1 cellular context compared by ENCODE assay signal in the genomic region with DNA sequence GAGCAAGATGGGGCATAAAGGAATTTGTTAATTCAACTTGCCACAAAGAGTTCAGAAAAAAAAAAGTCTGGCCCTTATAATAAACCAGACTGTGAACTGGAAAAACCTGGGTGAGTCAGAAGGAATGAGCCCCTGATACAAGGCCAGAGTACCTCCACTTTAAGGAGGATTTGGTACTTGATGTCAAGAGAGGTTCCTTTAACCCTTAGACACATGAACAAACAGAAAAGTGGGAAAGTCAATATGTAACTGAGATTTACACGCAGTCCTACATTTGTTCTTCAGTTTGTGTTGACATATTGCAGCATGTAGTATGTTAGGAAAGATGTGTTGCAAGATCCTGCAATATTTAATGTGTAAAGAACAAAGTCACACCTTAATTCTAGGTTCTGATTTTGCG.
A peak's percentile ranks its signal among the peaks of the same experiment; 100 is the strongest.
TF ChIP-seq lines count a peak whose summit lies in the region.

No MANE protein-coding gene starts in this region.

TF ChIP-seq in HepG2, 621 proteins besides CTCF, POLR2A, EP300 and RAD21 (continued from another document and continues in another):
- TF ChIP-seq, protein P1, sequence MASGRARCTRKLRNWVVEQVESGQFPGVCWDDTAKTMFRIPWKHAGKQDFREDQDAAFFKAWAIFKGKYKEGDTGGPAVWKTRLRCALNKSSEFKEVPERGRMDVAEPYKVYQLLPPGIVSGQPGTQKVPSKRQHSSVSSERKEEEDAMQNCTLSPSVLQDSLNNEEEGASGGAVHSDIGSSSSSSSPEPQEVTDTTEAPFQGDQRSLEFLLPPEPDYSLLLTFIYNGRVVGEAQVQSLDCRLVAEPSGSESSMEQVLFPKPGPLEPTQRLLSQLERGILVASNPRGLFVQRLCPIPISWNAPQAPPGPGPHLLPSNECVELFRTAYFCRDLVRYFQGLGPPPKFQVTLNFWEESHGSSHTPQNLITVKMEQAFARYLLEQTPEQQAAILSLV (CRISPR knock-in tag; IDR thresholded peaks at IDR 0.05; ENCODE audit: borderline replicate concordance): no peak
- TF ChIP-seq NR2F1 (CRISPR knock-in tag; IDR thresholded peaks at IDR 0.05) (peak in 1 of 2 experiments; percentile 27; a peak in 1 of 4 replicates), ZNF883 (CRISPR knock-in tag; IDR thresholded peaks at IDR 0.05; ENCODE audit: not compliant biosample characterization) (no peak), ZFP36L2 (CRISPR knock-in tag; IDR thresholded peaks at IDR 0.05) (no peak), ZNF605 (CRISPR knock-in tag; IDR thresholded peaks at IDR 0.05) (no peak), FOXA3 (CRISPR knock-in tag; IDR thresholded peaks at IDR 0.05) (peak; percentile 95), ZFP37 (CRISPR knock-in tag; IDR thresholded peaks at IDR 0.05; ENCODE audit: borderline replicate concordance) (no peak), HNRNPL (IDR thresholded peaks at IDR 0.05; ENCODE audit: low read depth, low read length) (no peak), MATR3 (CRISPR knock-in tag; IDR thresholded peaks at IDR 0.05) (no peak), ZNF354B (CRISPR knock-in tag; IDR thresholded peaks at IDR 0.05) (no peak), SP4 (CRISPR knock-in tag; IDR thresholded peaks at IDR 0.05) (no peak), BCL6 (CRISPR knock-in tag; IDR thresholded peaks at IDR 0.05) (peak; percentile 51), MED13 (CRISPR knock-in tag; IDR thresholded peaks at IDR 0.05) (no peak), TOE1 (CRISPR knock-in tag; IDR thresholded peaks at IDR 0.05) (no peak), ATF7-NPFF (CRISPR knock-in tag; IDR thresholded peaks at IDR 0.05; ENCODE audit: low read depth) (no peak), ZNF143 (CRISPR knock-in tag; IDR thresholded peaks at IDR 0.05) (no peak), KDM5B (CRISPR knock-in tag; IDR thresholded peaks at IDR 0.05; ENCODE audit: borderline replicate concordance) (no peak), ZFYVE20 (CRISPR knock-in tag; IDR thresholded peaks at IDR 0.05; ENCODE audit: borderline replicate concordance, low read depth) (no peak), IKZF1 (IDR thresholded peaks at IDR 0.05) (no peak), MED1 (CRISPR knock-in tag; IDR thresholded peaks at IDR 0.05) (no peak), RXRA (CRISPR knock-in tag; IDR thresholded peaks at IDR 0.05) (no peak), ZNF10 (CRISPR knock-in tag; IDR thresholded peaks at IDR 0.05; ENCODE audit: borderline replicate concordance, low read depth) (no peak), ZNF263 (CRISPR knock-in tag; IDR thresholded peaks at IDR 0.05) (no peak), ZNF430 (CRISPR knock-in tag; IDR thresholded peaks at IDR 0.05) (no peak)
- TF ChIP-seq, protein P2, sequence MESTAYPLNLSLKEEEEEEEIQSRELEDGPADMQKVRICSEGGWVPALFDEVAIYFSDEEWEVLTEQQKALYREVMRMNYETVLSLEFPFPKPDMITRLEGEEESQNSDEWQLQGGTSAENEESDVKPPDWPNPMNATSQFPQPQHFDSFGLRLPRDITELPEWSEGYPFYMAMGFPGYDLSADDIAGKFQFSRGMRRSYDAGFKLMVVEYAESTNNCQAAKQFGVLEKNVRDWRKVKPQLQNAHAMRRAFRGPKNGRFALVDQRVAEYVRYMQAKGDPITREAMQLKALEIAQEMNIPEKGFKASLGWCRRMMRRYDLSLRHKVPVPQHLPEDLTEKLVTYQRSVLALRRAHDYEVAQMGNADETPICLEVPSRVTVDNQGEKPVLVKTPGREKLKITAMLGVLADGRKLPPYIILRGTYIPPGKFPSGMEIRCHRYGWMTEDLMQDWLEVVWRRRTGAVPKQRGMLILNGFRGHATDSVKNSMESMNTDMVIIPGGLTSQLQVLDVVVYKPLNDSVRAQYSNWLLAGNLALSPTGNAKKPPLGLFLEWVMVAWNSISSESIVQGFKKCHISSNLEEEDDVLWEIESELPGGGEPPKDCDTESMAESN (CRISPR knock-in tag; conservative IDR thresholded peaks at IDR 0.05): no peak
- TF ChIP-seq, protein P3, sequence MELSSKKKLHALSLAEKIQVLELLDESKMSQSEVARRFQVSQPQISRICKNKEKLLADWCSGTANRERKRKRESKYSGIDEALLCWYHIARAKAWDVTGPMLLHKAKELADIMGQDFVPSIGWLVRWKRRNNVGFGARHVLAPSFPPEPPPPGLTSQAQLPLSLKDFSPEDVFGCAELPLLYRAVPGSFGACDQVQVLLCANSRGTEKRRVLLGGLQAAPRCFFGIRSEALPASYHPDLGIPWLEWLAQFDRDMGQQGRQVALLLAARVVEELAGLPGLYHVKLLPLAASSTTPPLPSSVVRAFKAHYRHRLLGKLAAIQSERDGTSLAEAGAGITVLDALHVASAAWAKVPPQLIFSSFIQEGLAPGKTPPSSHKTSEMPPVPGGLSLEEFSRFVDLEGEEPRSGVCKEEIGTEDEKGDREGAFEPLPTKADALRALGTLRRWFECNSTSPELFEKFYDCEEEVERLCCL (CRISPR knock-in tag; IDR thresholded peaks at IDR 0.05; ENCODE audit: borderline replicate concordance): no peak
- TF ChIP-seq, protein P4, sequence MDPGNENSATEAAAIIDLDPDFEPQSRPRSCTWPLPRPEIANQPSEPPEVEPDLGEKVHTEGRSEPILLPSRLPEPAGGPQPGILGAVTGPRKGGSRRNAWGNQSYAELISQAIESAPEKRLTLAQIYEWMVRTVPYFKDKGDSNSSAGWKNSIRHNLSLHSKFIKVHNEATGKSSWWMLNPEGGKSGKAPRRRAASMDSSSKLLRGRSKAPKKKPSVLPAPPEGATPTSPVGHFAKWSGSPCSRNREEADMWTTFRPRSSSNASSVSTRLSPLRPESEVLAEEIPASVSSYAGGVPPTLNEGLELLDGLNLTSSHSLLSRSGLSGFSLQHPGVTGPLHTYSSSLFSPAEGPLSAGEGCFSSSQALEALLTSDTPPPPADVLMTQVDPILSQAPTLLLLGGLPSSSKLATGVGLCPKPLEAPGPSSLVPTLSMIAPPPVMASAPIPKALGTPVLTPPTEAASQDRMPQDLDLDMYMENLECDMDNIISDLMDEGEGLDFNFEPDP (CRISPR knock-in tag; conservative IDR thresholded peaks at IDR 0.05): no peak
- TF ChIP-seq, protein P5, sequence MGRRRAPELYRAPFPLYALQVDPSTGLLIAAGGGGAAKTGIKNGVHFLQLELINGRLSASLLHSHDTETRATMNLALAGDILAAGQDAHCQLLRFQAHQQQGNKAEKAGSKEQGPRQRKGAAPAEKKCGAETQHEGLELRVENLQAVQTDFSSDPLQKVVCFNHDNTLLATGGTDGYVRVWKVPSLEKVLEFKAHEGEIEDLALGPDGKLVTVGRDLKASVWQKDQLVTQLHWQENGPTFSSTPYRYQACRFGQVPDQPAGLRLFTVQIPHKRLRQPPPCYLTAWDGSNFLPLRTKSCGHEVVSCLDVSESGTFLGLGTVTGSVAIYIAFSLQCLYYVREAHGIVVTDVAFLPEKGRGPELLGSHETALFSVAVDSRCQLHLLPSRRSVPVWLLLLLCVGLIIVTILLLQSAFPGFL (CRISPR knock-in tag; IDR thresholded peaks at IDR 0.05): no peak
- TF ChIP-seq, protein P6, sequence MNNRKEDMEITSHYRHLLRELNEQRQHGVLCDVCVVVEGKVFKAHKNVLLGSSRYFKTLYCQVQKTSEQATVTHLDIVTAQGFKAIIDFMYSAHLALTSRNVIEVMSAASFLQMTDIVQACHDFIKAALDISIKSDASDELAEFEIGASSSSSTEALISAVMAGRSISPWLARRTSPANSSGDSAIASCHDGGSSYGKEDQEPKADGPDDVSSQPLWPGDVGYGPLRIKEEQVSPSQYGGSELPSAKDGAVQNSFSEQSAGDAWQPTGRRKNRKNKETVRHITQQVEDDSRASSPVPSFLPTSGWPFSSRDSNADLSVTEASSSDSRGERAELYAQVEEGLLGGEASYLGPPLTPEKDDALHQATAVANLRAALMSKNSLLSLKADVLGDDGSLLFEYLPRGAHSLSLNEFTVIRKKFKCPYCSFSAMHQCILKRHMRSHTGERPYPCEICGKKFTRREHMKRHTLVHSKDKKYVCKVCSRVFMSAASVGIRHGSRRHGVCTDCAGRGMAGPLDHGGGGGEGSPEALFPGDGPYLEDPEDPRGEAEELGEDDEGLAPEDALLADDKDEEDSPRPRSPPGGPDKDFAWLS (CRISPR knock-in tag; IDR thresholded peaks at IDR 0.05; ENCODE audit: borderline replicate concordance): no peak
- TF ChIP-seq, protein P7, sequence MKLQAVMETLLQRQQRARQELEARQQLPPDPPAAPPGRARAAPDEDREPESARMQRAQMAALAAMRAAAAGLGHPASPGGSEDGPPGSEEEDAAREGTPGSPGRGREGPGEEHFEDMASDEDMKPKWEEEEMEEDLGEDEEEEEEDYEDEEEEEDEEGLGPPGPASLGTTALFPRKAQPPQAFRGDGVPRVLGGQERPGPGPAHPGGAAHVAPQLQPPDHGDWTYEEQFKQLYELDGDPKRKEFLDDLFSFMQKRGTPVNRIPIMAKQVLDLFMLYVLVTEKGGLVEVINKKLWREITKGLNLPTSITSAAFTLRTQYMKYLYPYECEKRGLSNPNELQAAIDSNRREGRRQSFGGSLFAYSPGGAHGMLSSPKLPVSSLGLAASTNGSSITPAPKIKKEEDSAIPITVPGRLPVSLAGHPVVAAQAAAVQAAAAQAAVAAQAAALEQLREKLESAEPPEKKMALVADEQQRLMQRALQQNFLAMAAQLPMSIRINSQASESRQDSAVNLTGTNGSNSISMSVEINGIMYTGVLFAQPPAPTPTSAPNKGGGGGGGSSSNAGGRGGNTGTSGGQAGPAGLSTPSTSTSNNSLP (IDR thresholded peaks at IDR 0.05; ENCODE audit: low read depth, low read length): peak; percentile 24; the same call in 1 of the 2 replicates
- TF ChIP-seq, protein P8, sequence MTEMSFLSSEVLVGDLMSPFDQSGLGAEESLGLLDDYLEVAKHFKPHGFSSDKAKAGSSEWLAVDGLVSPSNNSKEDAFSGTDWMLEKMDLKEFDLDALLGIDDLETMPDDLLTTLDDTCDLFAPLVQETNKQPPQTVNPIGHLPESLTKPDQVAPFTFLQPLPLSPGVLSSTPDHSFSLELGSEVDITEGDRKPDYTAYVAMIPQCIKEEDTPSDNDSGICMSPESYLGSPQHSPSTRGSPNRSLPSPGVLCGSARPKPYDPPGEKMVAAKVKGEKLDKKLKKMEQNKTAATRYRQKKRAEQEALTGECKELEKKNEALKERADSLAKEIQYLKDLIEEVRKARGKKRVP (CRISPR knock-in tag; IDR thresholded peaks at IDR 0.05): peak in 1 of 2 experiments; percentile 92; a peak in 2 of 4 replicates
- TF ChIP-seq, protein P9, sequence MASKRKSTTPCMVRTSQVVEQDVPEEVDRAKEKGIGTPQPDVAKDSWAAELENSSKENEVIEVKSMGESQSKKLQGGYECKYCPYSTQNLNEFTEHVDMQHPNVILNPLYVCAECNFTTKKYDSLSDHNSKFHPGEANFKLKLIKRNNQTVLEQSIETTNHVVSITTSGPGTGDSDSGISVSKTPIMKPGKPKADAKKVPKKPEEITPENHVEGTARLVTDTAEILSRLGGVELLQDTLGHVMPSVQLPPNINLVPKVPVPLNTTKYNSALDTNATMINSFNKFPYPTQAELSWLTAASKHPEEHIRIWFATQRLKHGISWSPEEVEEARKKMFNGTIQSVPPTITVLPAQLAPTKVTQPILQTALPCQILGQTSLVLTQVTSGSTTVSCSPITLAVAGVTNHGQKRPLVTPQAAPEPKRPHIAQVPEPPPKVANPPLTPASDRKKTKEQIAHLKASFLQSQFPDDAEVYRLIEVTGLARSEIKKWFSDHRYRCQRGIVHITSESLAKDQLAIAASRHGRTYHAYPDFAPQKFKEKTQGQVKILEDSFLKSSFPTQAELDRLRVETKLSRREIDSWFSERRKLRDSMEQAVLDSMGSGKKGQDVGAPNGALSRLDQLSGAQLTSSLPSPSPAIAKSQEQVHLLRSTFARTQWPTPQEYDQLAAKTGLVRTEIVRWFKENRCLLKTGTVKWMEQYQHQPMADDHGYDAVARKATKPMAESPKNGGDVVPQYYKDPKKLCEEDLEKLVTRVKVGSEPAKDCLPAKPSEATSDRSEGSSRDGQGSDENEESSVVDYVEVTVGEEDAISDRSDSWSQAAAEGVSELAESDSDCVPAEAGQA (IDR thresholded peaks at IDR 0.05; ENCODE audit: low read depth): no peak
- TF ChIP-seq, protein P9 (CRISPR knock-in tag; IDR thresholded peaks at IDR 0.05; ENCODE audit: borderline replicate concordance): no peak
- TF ChIP-seq, protein P10, sequence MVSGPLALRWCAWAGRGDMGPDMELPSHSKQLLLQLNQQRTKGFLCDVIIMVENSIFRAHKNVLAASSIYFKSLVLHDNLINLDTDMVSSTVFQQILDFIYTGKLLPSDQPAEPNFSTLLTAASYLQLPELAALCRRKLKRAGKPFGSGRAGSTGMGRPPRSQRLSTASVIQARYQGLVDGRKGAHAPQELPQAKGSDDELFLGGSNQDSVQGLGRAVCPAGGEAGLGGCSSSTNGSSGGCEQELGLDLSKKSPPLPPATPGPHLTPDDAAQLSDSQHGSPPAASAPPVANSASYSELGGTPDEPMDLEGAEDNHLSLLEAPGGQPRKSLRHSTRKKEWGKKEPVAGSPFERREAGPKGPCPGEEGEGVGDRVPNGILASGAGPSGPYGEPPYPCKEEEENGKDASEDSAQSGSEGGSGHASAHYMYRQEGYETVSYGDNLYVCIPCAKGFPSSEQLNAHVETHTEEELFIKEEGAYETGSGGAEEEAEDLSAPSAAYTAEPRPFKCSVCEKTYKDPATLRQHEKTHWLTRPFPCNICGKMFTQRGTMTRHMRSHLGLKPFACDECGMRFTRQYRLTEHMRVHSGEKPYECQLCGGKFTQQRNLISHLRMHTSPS (CRISPR knock-in tag; IDR thresholded peaks at IDR 0.05; ENCODE audit: low read depth): no peak
- TF ChIP-seq, protein P11, sequence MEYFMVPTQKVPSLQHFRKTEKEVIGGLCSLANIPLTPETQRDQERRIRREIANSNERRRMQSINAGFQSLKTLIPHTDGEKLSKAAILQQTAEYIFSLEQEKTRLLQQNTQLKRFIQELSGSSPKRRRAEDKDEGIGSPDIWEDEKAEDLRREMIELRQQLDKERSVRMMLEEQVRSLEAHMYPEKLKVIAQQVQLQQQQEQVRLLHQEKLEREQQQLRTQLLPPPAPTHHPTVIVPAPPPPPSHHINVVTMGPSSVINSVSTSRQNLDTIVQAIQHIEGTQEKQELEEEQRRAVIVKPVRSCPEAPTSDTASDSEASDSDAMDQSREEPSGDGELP (IDR thresholded peaks at IDR 0.05; ENCODE audit: borderline replicate concordance, low read depth): no peak
